8 cellular contexts compared by ENCODE assay signal in genomic region chr17:38353084-38353604, GRCh38. TPM values are rescaled to one million over a fixed set of nuclear protein-coding genes. Genes with fewer than 3 reads are reported as not detected.
DNase-seq lines count a peak whose midpoint lies in the region; ATAC-seq and TF ChIP-seq lines count a peak whose summit lies in the region.

No MANE protein-coding gene starts in this region.

- H3K9me3 Mint-ChIP-seq in chondrocyte (ENCODE audit: low read depth) (no peaks in the 10 kb centered on the region), naive B cell (no peaks in the 10 kb centered on the region)

- ATAC-seq in naive B cell (ENCODE audit: low read depth in 2 of 2) = no peak

- H3K27me3 ChIP-seq in KMS-11 (ENCODE audit: insufficient read depth, low read depth) = no peaks in the 10 kb centered on the region

- no peaks in the 10 kb centered on the region for H4K20me1 ChIP-seq in KMS-11 (ENCODE audit: insufficient read depth)

- DNase-seq in AG10803 (ENCODE audit: low read depth) = no peak
- no peak for DNase-seq in chondrocyte (ENCODE audit: low spot score)
- DNase-seq in naive B cell = no peak
- no peak for DNase-seq in ACHN
- DNase-seq in SHP77 treated with DMSO at 0.1 percent for 48 hours (lab: John Stamatoyannopoulos, UW) = no peak
- DNase-seq in NCI-H1092 treated with DMSO at 0.1 percent for 48 hours (lab: John Stamatoyannopoulos, UW) = no peak
- DNase-seq in LoVo (ENCODE audit: low spot score) = no peak

- TF ChIP-seq CTCF in AG10803 (conservative IDR thresholded peaks at IDR 0.05; ENCODE audit: low read length) (no peak), KMS-11 (conservative IDR thresholded peaks at IDR 0.05; ENCODE audit: low read depth, low read length) (no peak), chondrocyte (IDR thresholded peaks at IDR 0.05) (no peak)

- H3K27me3 Mint-ChIP-seq in chondrocyte (ENCODE audit: low read depth) (no peaks in the 10 kb centered on the region), naive B cell (no peaks in the 10 kb centered on the region)

- H3K4me1 ChIP-seq in KMS-11 (ENCODE audit: low read depth, poor library complexity, severe bottlenecking) = peaks cover 33% of the 10 kb centered on the region

- no peaks in the 10 kb centered on the region for H3K79me2 ChIP-seq in KMS-11 (ENCODE audit: insufficient read depth, low read depth)

- H3K9ac ChIP-seq in KMS-11 = peak overlapping the region; percentile 45; the same call in 1 of the 2 replicates

- H3K4me3 Mint-ChIP-seq in chondrocyte (ENCODE audit: unreplicated experiment) = peak overlapping the region; percentile 78
- H3K4me3 Mint-ChIP-seq in naive B cell = peak overlapping the region; percentile 81 to 93 (median 89)

- no peak overlapping the region for H3K27ac ChIP-seq in KMS-11

- peaks cover 57% of the 10 kb centered on the region for H3K4me1 Mint-ChIP-seq in chondrocyte (ENCODE audit: low read depth)
- H3K4me1 Mint-ChIP-seq in naive B cell = peaks cover 32 to 57% (median 51%) of the 10 kb centered on the region in 3 donors

- H3K4me3 ChIP-seq in AG10803 (ENCODE audit: low read length) (peak overlapping the region; percentile 75), KMS-11 (IDR thresholded peaks at IDR 0.05; ENCODE audit: insufficient read depth, low read depth, low read length) (no peak overlapping the region)

- no peaks in the 10 kb centered on the region for H3K36me3 ChIP-seq in KMS-11 (ENCODE audit: insufficient read depth)

- H3K4me2 ChIP-seq in KMS-11 = peak overlapping the region; percentile 81

- peak overlapping the region; percentile 65 for H2AFZ ChIP-seq in KMS-11 (ENCODE audit: low read depth)

- peak overlapping the region; percentile 70 for H3K27ac Mint-ChIP-seq in chondrocyte (ENCODE audit: unreplicated experiment)
- peak overlapping the region in 3 of 6 donors; percentile 57 to 91 (median 62) for H3K27ac Mint-ChIP-seq in naive B cell

- in situ Hi-C loops in ACHN (cut with HindIII; ENCODE audit: low pct_ligation_motif_present, low pct_unique_long_range_greater_than_20kb, low sequenced_read_pairs) = no loop called here

- H3K36me3 Mint-ChIP-seq in chondrocyte (ENCODE audit: low read depth) (no peaks in the 10 kb centered on the region), naive B cell (no peaks in the 10 kb centered on the region)

RNA-seq across cellular contexts. Expression of gene SOCS7, which starts 1.5 kb away (rescaled TPM):
- total RNA-seq in chondrocyte = 17.8 to 19.5 TPM (median 17.9 TPM) in 3 replicates
- polyA plus RNA-seq in naive B cell (ENCODE audit: low read depth in 6 of 6) = 1 to 10 TPM in 1 of 6 donors, under 1 TPM in 5; 0.10 to 1.1 (median 0.47) TPM

RNA-seq across cellular contexts. Expression of gene GPR179, which starts 9.4 kb away (rescaled TPM):
- total RNA-seq in chondrocyte = 0.56 TPM in 1 of 3 replicates, not detected in the others
- not detected for polyA plus RNA-seq in naive B cell (ENCODE audit: low read depth in 6 of 6)

RNA-seq across cellular contexts. Expression of gene MRPL45, which starts 56.2 kb away (rescaled TPM):
- total RNA-seq in chondrocyte = 26.0 to 29.3 TPM (median 27.0 TPM) in 3 replicates
- polyA plus RNA-seq in naive B cell (ENCODE audit: low read depth in 6 of 6) = 10 to 100 TPM; 19.8 to 26.8 (median 24.4) TPM
